ENCODE assay signal across 10 cellular contexts in the genomic region with DNA sequence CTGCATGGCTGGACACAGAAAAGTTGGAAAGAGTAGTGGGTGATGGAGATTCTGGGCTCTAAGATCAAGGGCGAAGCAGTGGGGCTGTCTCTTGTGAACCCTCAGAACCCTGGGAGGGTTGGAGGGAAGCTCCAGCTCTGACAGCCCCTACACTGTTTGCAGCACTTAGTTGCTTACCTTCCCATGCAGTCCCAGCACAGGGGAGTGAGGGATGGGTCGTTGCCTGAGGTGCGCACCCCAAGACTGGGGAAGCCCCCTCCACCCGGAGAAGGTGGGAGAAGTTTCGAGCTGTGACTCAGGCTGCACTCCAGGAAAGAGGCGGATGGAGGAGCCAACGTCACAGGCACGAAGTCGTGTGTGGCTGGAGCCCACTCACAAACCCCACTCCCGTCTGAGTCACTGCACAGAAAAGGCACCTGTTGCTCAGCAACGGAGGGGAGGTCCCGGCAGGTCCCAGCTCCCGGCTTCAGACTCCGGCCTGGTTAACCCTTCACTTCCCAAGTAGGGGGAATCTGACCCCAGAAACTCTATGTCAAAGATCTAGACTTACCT.
DNase-seq lines count a peak whose midpoint lies in the region; ATAC-seq, FAIRE-seq and TF ChIP-seq lines count a peak whose summit lies in the region.
"Had no signal": no experiment of that assay in that cellular context is flagged by ENCODE, and none has a peak within 500 bp of the region (broad histone marks: within the 10 kb centered on the region; RNA-seq: fewer than 3 reads in every experiment).

No MANE protein-coding gene starts in this region.

- H3K9me3 Mint-ChIP-seq in activated CD4-positive, alpha-beta T cell treated with anti-CD3 and anti-CD28 coated beads for 36 hours (ENCODE audit: low read depth) = peaks cover 9% of the 10 kb centered on the region
- H3K9me3 Mint-ChIP-seq in activated naive CD4-positive, alpha-beta T cell treated with anti-CD3 and anti-CD28 coated beads, Interleukin-2, amount 50 U/mL, for 24 hours = no peaks in the 10 kb centered on the region
- H3K9me3 Mint-ChIP-seq in stimulated activated naive B cell treated with anti-CD40 and anti-IgM and Interleukin-4, amounts not matched to agents 10 μg/mL and 1 μg/mL and 100 μg/mL, for 72 hours = peaks cover 0 to under 1% of the 10 kb centered on the region in 2 donors

- H3K27ac Mint-ChIP-seq in activated CD4-positive, alpha-beta T cell treated with anti-CD3 and anti-CD28 coated beads for 36 hours = peak overlapping the region; percentile 76
- no peak overlapping the region for H3K27ac Mint-ChIP-seq in activated naive CD4-positive, alpha-beta T cell treated with anti-CD3 and anti-CD28 coated beads, Interleukin-2, amount 50 U/mL, for 24 hours
- peak overlapping the region; percentile 82 for H3K27ac Mint-ChIP-seq in stimulated activated naive B cell treated with anti-CD40 and anti-IgM and Interleukin-4, amounts not matched to agents 10 μg/mL and 1 μg/mL and 100 μg/mL, for 72 hours

- peaks cover 24% of the 10 kb centered on the region for H3K4me1 Mint-ChIP-seq in activated CD4-positive, alpha-beta T cell treated with anti-CD3 and anti-CD28 coated beads for 36 hours
- H3K4me1 Mint-ChIP-seq in activated naive CD4-positive, alpha-beta T cell treated with anti-CD3 and anti-CD28 coated beads, Interleukin-2, amount 50 U/mL, for 24 hours = peaks cover 20% of the 10 kb centered on the region
- H3K4me1 Mint-ChIP-seq in stimulated activated naive B cell treated with anti-CD40 and anti-IgM and Interleukin-4, amounts not matched to agents 10 μg/mL and 1 μg/mL and 100 μg/mL, for 72 hours = peaks cover 11 to 18% of the 10 kb centered on the region in 2 donors

- POLR2A ChIA-PET in activated CD4-positive, alpha-beta T cell treated with anti-CD3 and anti-CD28 coated beads for 36 hours (lab: Charles Lee) = no interaction called here
- POLR2A ChIA-PET in HepG2 (lab: Yijun Ruan, JAX) = no interaction called here

- TF ChIP-seq POLR2A in HepG2 (IDR thresholded peaks at IDR 0.05; ENCODE audit: insufficient read depth in 1 of 2, low read depth in 2 of 2, low read length in 2 of 2) = no peak

- no peaks in the 10 kb centered on the region for H3K9me3 ChIP-seq in HepG2 (ENCODE audit: low read length)
- H3K9me3 ChIP-seq: thoracic aorta had no signal

- peaks cover 31% of the 10 kb centered on the region for H3K27me3 Mint-ChIP-seq in activated CD4-positive, alpha-beta T cell treated with anti-CD3 and anti-CD28 coated beads for 36 hours
- H3K27me3 Mint-ChIP-seq in activated naive CD4-positive, alpha-beta T cell treated with anti-CD3 and anti-CD28 coated beads, Interleukin-2, amount 50 U/mL, for 24 hours = peaks cover 12% of the 10 kb centered on the region
- peaks cover 26 to 43% of the 10 kb centered on the region in 2 donors for H3K27me3 Mint-ChIP-seq in stimulated activated naive B cell treated with anti-CD40 and anti-IgM and Interleukin-4, amounts not matched to agents 10 μg/mL and 1 μg/mL and 100 μg/mL, for 72 hours

- TF ChIP-seq CTCF in HepG2 (CRISPR knock-in tag; IDR thresholded peaks at IDR 0.05) = no peak

- in situ Hi-C loops in HepG2 (cut with HindIII; ENCODE audit: extremely low pct_ligation_motif_present, low pct_unique_long_range_greater_than_20kb) = no loop called here

- no peak for FAIRE-seq in HepG2 (lab: Jason Lieb, UNC)
- FAIRE-seq in GM19239 (lab: Jason Lieb, UNC) = no peak

- H3K4me3 ChIP-seq in HepG2 (replicated peaks in 1 of 3; ENCODE audit: insufficient read depth in 1 of 3, low read depth in 2 of 3, low read length in 3 of 3) = no peak overlapping the region
- H3K4me3 ChIP-seq: BLaER1 treated with 17β-estradiol and CSF1 and Interleukin-3, amounts not matched to agents 10 nM and 100 nM; thoracic aorta had no signal

- DNase-seq in activated CD4-positive, alpha-beta T cell treated with anti-CD3 and anti-CD28 coated beads for 36 hours = peak; percentile 89
- DNase-seq in activated CD4-positive, alpha-beta T cell treated with anti-CD3 and anti-CD28 coated beads for 1 hour = no peak
- DNase-seq in HepG2 (ENCODE audit: low spot score) = no peak
- DNase-seq in stimulated activated naive B cell treated with anti-CD40 and anti-IgM and Interleukin-4, amounts not matched to agents 10 μg/mL and 1 μg/mL and 100 μg/mL, for 72 hours = peak; percentile 48
- no peak for DNase-seq in DMS153 (lab: John Stamatoyannopoulos, UW)
- DNase-seq in GM19239 (ENCODE audit: insufficient read length, low spot score) = no peak
- DNase-seq in SHP77 treated with DMSO at 0.1 percent for 48 hours (lab: John Stamatoyannopoulos, UW) = no peak

- 77% methylated on average over 1 of the region's 14 CpGs for WGBS in HepG2 (ENCODE audit: low lambda C conversion rate)

- peak overlapping the region; percentile 32 for H3K4me3 Mint-ChIP-seq in activated CD4-positive, alpha-beta T cell treated with anti-CD3 and anti-CD28 coated beads for 36 hours
- H3K4me3 Mint-ChIP-seq in activated naive CD4-positive, alpha-beta T cell treated with anti-CD3 and anti-CD28 coated beads, Interleukin-2, amount 50 U/mL, for 24 hours = peak overlapping the region; percentile 66
- H3K4me3 Mint-ChIP-seq in stimulated activated naive B cell treated with anti-CD40 and anti-IgM and Interleukin-4, amounts not matched to agents 10 μg/mL and 1 μg/mL and 100 μg/mL, for 72 hours = peak overlapping the region; percentile 0 to 53

- no peak overlapping the region for H3K9ac ChIP-seq in HepG2 (ENCODE audit: insufficient read depth, low read depth, low read length)
- H3K9ac ChIP-seq: BLaER1 treated with 17β-estradiol and CSF1 and Interleukin-3, amounts not matched to agents 10 nM and 100 nM had no signal

- H4K20me1 ChIP-seq in HepG2 (ENCODE audit: insufficient read depth, low read length) = no peaks in the 10 kb centered on the region
- H4K20me1 ChIP-seq: BLaER1 treated with 17β-estradiol and CSF1 and Interleukin-3, amounts not matched to agents 10 nM and 100 nM had no signal

- H3K27me3 ChIP-seq in HepG2 (ENCODE audit: control insufficient read depth in 1 of 2, insufficient read depth in 2 of 2, low read length in 2 of 2) = 0 out of 5 replicates have a peak, but pooled peaks cover 0 to 3% of the 10 kb centered on the region in 2 experiments
- H3K27me3 ChIP-seq: BLaER1 treated with 17β-estradiol and CSF1 and Interleukin-3, amounts not matched to agents 10 nM and 100 nM had no signal

- TF ChIP-seq EP300 in HepG2 (IDR thresholded peaks at IDR 0.05; ENCODE audit: low read depth in 2 of 2, low read length in 2 of 2) = no peak
- no peak for TF ChIP-seq EP300 in HepG2 (CRISPR knock-in tag; IDR thresholded peaks at IDR 0.05; ENCODE audit: borderline replicate concordance)

- H3K36me3 Mint-ChIP-seq in activated CD4-positive, alpha-beta T cell treated with anti-CD3 and anti-CD28 coated beads for 36 hours (ENCODE audit: low read depth) = peaks cover 5% of the 10 kb centered on the region
- H3K36me3 Mint-ChIP-seq in activated naive CD4-positive, alpha-beta T cell treated with anti-CD3 and anti-CD28 coated beads, Interleukin-2, amount 50 U/mL, for 24 hours = no peaks in the 10 kb centered on the region
- H3K36me3 Mint-ChIP-seq in stimulated activated naive B cell treated with anti-CD40 and anti-IgM and Interleukin-4, amounts not matched to agents 10 μg/mL and 1 μg/mL and 100 μg/mL, for 72 hours = no peaks in the 10 kb centered on the region

- BruUV-seq in HepG2 (replicated peaks; lab: Mats Ljungman, UMichigan) = no TSS peak

- TF ChIP-seq RAD21 in HepG2 (CRISPR knock-in tag; IDR thresholded peaks at IDR 0.05) = no peak

- no peaks in the 10 kb centered on the region for H3K4me1 ChIP-seq in HepG2 (ENCODE audit: insufficient read depth, low read length)

- intact Hi-C loops in activated CD4-positive, alpha-beta T cell treated with anti-CD3 and anti-CD28 coated beads for 36 hours (cut with DNase I, micrococcal nuclease) = loop anchor here (2.0 to 5.0 kb wide), 6 partner anchors 52 to 790 kb away; a partner anchor contains a TSS
- intact Hi-C loops in HepG2 (cut with micrococcal nuclease; ENCODE audit: unreplicated experiment) = no loop called here

- ATAC-seq in activated CD4-positive, alpha-beta T cell treated with anti-CD3 and anti-CD28 coated beads for 36 hours = peak; percentile 89
- no peak for ATAC-seq in HepG2
- ATAC-seq in stimulated activated naive B cell treated with anti-CD40 and anti-IgM and Interleukin-4, amounts not matched to agents 10 μg/mL and 1 μg/mL and 100 μg/mL, for 72 hours (replicated peaks) = peak; percentile 80 to 84

- CTCF ChIA-PET in activated CD4-positive, alpha-beta T cell treated with anti-CD3 and anti-CD28 coated beads for 36 hours (lab: Charles Lee) = no interaction called here
- CTCF ChIA-PET in HepG2 (lab: Yijun Ruan, JAX; ENCODE audit: low intra/inter-chr PET ratio, low total read pairs) = no interaction called here

- H3K79me2 ChIP-seq in HepG2 (ENCODE audit: insufficient read depth, low read length) = no peaks in the 10 kb centered on the region

- no peak overlapping the region for H2AFZ ChIP-seq in HepG2 (ENCODE audit: low read length)

- H3K36me3 ChIP-seq in HepG2 (replicated peaks in 1 of 2; ENCODE audit: control insufficient read depth in 1 of 2, insufficient read depth in 2 of 2, low read length in 2 of 2) = no peaks in the 10 kb centered on the region
- H3K36me3 ChIP-seq: BLaER1 treated with 17β-estradiol and CSF1 and Interleukin-3, amounts not matched to agents 10 nM and 100 nM; thoracic aorta had no signal

- H3K27ac ChIP-seq in HepG2 (ENCODE audit: extremely low read length, insufficient read depth, low read length) = no peak overlapping the region
- H3K27ac ChIP-seq: BLaER1 treated with 17β-estradiol and CSF1 and Interleukin-3, amounts not matched to agents 10 nM and 100 nM; thoracic aorta had no signal

- H3K4me2 ChIP-seq in HepG2 (ENCODE audit: low read depth, low read length) = no peak overlapping the region

TF ChIP-seq in HepG2, 621 proteins besides CTCF, POLR2A, EP300 and RAD21:
- TF ChIP-seq ZNF883 (CRISPR knock-in tag; IDR thresholded peaks at IDR 0.05; ENCODE audit: not compliant biosample characterization) (no peak), ZNF652 (CRISPR knock-in tag; IDR thresholded peaks at IDR 0.05; ENCODE audit: borderline replicate concordance, low read depth) (peak; percentile 56; the same call in 1 of the 2 replicates)

Comparison
In these comparisons a context has a peak if more than half of its experiments do, and no peak if none do; other contexts are left out.
1. DNase-seq: peak in activated CD4-positive, alpha-beta T cell treated with anti-CD3 and anti-CD28 coated beads for 36 hours (single experiment) and stimulated activated naive B cell treated with anti-CD40 and anti-IgM and Interleukin-4, amounts not matched to agents 10 μg/mL and 1 μg/mL and 100 μg/mL, for 72 hours (single experiment); none in activated CD4-positive, alpha-beta T cell treated with anti-CD3 and anti-CD28 coated beads for 1 hour (single experiment), HepG2 (single experiment), DMS153 (single experiment), GM19239 (single experiment) and SHP77 treated with DMSO at 0.1 percent for 48 hours (single experiment).
2. Peak in every context shown above with its lines, with median percentiles within 50 percentile points of each other: H3K4me3 Mint-ChIP-seq.